ENCODE assay signal across 11 cellular contexts in genomic region chr5:15752886-15753285, GRCh38.
DNase-seq lines count a peak whose midpoint lies in the region; ATAC-seq and TF ChIP-seq lines count a peak whose summit lies in the region.
"Had no signal": no experiment of that assay in that cellular context is flagged by ENCODE, and none has a peak within 500 bp of the region (broad histone marks: within the 10 kb centered on the region; RNA-seq: fewer than 3 reads in every experiment).

No MANE protein-coding gene starts in this region.

- peak; percentile 96 for ATAC-seq in Right ventricle myocardium inferior
- no peak for ATAC-seq in HG03135 (IDR thresholded peaks at IDR 0.05; ENCODE audit: unreplicated experiment)
- ATAC-seq: stimulated activated naive B cell treated with anti-CD40 and anti-IgM and Interleukin-4, amounts not matched to agents 10 μg/mL and 1 μg/mL and 100 μg/mL, for 72 hours had no signal

- DNase-seq in AG10803 (ENCODE audit: low read depth) (peak; percentile 52), WERI-Rb-1 (peak; percentile 30), Right ventricle myocardium inferior (ENCODE audit: missing footprints) (peak; percentile 76), osteocyte (ENCODE audit: extremely low spot score, unreplicated experiment) (no peak), SIG-M5 treated with dmso at 0.1 percent for 504 hours (lab: John Stamatoyannopoulos, UW; ENCODE audit: unreplicated experiment) (no peak), GM13976 (ENCODE audit: low spot score) (no peak)
- no peak for DNase-seq in stimulated activated CD4-positive, alpha-beta T cell treated with anti-CD3 and anti-CD28 coated beads, Interleukin-2, amount 100 ng/mL, for 48 hours
- DNase-seq: NCI-H2029 treated with DMSO at 0.1 percent for 48 hours; stimulated activated naive B cell treated with anti-CD40 and anti-IgM and Interleukin-4, amounts not matched to agents 10 μg/mL and 1 μg/mL and 100 μg/mL, for 72 hours had no signal

- H3K4me3 ChIP-seq in AG10803 (ENCODE audit: low read length) (peak overlapping the region; percentile 32), WERI-Rb-1 (ENCODE audit: low read depth, low read length) (no peak overlapping the region)

- TF ChIP-seq CTCF in AG10803 (conservative IDR thresholded peaks at IDR 0.05; ENCODE audit: low read length) (no peak), WERI-Rb-1 (IDR thresholded peaks at IDR 0.05; ENCODE audit: low read depth, low read length) (no peak), osteocyte (IDR thresholded peaks at IDR 0.05) (no peak), GM13976 (IDR thresholded peaks at IDR 0.05; ENCODE audit: borderline replicate concordance, control extremely low read depth, extremely low read depth, insufficient read depth, missing control alignments) (no peak)

- H3K36me3 ChIP-seq in WERI-Rb-1 = no peaks in the 10 kb centered on the region

- H3K9me3 Mint-ChIP-seq in osteocyte (ENCODE audit: unreplicated experiment) = peaks cover 9% of the 10 kb centered on the region

- H3K27ac Mint-ChIP-seq in osteocyte (ENCODE audit: unreplicated experiment) = no peak overlapping the region
- H3K27ac Mint-ChIP-seq: B cell; stimulated activated naive B cell treated with anti-CD40 and anti-IgM and Interleukin-4, amounts not matched to agents 10 μg/mL and 1 μg/mL and 100 μg/mL, for 72 hours had no signal

- H3K27me3 Mint-ChIP-seq in osteocyte (ENCODE audit: unreplicated experiment) = no peaks in the 10 kb centered on the region
- H3K27me3 Mint-ChIP-seq: B cell; stimulated activated naive B cell treated with anti-CD40 and anti-IgM and Interleukin-4, amounts not matched to agents 10 μg/mL and 1 μg/mL and 100 μg/mL, for 72 hours had no signal

- no peak overlapping the region for H3K27ac ChIP-seq in WERI-Rb-1

- H3K4me1 Mint-ChIP-seq in osteocyte (ENCODE audit: unreplicated experiment) = peaks cover 35% of the 10 kb centered on the region
- H3K4me1 Mint-ChIP-seq: B cell; stimulated activated naive B cell treated with anti-CD40 and anti-IgM and Interleukin-4, amounts not matched to agents 10 μg/mL and 1 μg/mL and 100 μg/mL, for 72 hours had no signal

- no peaks in the 10 kb centered on the region for H3K9me3 ChIP-seq in WERI-Rb-1 (ENCODE audit: severe bottlenecking)

- H3K27me3 ChIP-seq in WERI-Rb-1 (ENCODE audit: insufficient read depth, low read depth, severe bottlenecking) = no peaks in the 10 kb centered on the region

- in situ Hi-C loops in GM13976 (cut with MboI; ENCODE audit: low sequenced_read_pairs, unreplicated experiment) = no loop called here

- no peaks in the 10 kb centered on the region for H3K36me3 Mint-ChIP-seq in osteocyte (ENCODE audit: unreplicated experiment)
- H3K36me3 Mint-ChIP-seq: stimulated activated naive B cell treated with anti-CD40 and anti-IgM and Interleukin-4, amounts not matched to agents 10 μg/mL and 1 μg/mL and 100 μg/mL, for 72 hours had no signal

- H3K4me3 Mint-ChIP-seq in osteocyte (ENCODE audit: unreplicated experiment) = peak overlapping the region; percentile 40
- H3K4me3 Mint-ChIP-seq: B cell; stimulated activated naive B cell treated with anti-CD40 and anti-IgM and Interleukin-4, amounts not matched to agents 10 μg/mL and 1 μg/mL and 100 μg/mL, for 72 hours had no signal

- intact Hi-C loops in Right ventricle myocardium inferior (cut with DNase I) = no loop called here

Comparison
In these comparisons a context has a peak if more than half of its experiments do, and no peak if none do; other contexts are left out.
1. DNase-seq: peak in AG10803 (single experiment), WERI-Rb-1 (single experiment) and Right ventricle myocardium inferior (single experiment); none in osteocyte (single experiment), SIG-M5 treated with dmso at 0.1 percent for 504 hours (single experiment), stimulated activated CD4-positive, alpha-beta T cell treated with anti-CD3 and anti-CD28 coated beads, Interleukin-2, amount 100 ng/mL, for 48 hours (0 of 2) and GM13976 (single experiment).